ENCODE assay signal across 15 cellular contexts in the genomic region with DNA sequence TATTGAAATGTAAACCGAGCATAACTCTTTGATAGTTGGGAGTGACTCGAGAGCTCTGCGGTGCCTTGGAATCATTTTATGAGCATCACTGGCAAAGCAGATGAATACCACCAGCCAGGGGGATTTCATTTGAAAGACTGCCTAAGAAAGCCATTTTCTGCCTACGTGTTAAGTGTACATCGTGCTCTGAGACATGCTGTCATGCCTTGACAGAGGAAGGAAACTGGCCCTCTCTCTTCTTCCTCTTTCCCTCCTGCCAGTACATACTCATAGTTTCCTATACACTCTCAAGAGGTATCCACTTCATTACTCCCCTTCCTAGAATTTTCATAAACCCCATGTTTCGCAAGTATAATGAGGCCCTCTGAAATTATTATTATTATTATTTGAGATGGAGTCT. TPM values are rescaled to one million over a fixed set of nuclear protein-coding genes. Genes with fewer than 3 reads are reported as not detected.
DNase-seq lines count a peak whose midpoint lies in the region; ATAC-seq and TF ChIP-seq lines count a peak whose summit lies in the region.
"Had no signal": no experiment of that assay in that cellular context is flagged by ENCODE, and none has a peak within 500 bp of the region (broad histone marks: within the 10 kb centered on the region; RNA-seq: fewer than 3 reads in every experiment).

No MANE protein-coding gene starts in this region.

- H3K27ac ChIP-seq in right atrium auricular region (no peak overlapping the region), upper lobe of left lung (peak overlapping the region in 3 of 4 donors; percentile 25 to 76 (median 53))
- H3K27ac ChIP-seq: parathyroid adenoma had no signal

- H3K27me3 ChIP-seq in right atrium auricular region, result no peaks in the 10 kb centered on the region
- no peaks in the 10 kb centered on the region for H3K27me3 ChIP-seq in upper lobe of left lung

- DNase-seq in left ventricle myocardium superior (no peak), right atrium auricular region (ENCODE audit: low spot score) (no peak), Kasumi-1 (lab: John Stamatoyannopoulos, UW) (peak; percentile 69 to 74), upper lobe of left lung (peak in 1 of 2 donors; percentile 42), NCI-H82 treated with DMSO at 0.1 percent for 48 hours (lab: John Stamatoyannopoulos, UW; ENCODE audit: unreplicated experiment) (no peak), left colon (no peak)
- DNase-seq: activated CD8-positive, alpha-beta memory T cell treated with anti-CD3 and anti-CD28 coated beads for 24 hours; activated naive CD8-positive, alpha-beta T cell treated with anti-CD3 and anti-CD28 coated beads, Interleukin-2, amount 10 ng/mL, durations not matched to agents 7 days and 5 days; foreskin melanocyte; NCI-H1436 treated with DMSO at 0.1 percent for 48 hours; NCI-H526 had no signal

- WGBS in upper lobe of left lung, 2 donors, result 72 to 77% methylated on average over 6 of the region's 6 CpGs

- H3K36me3 ChIP-seq in right atrium auricular region (no peaks in the 10 kb centered on the region), upper lobe of left lung (no peaks in the 10 kb centered on the region)

- peak overlapping the region; percentile 27 for H3K4me3 Mint-ChIP-seq in activated T-helper 17 cell treated with anti-CD3 and anti-CD28 coated beads, Interleukin-2, amount 50 U/mL, for 72 hours
- H3K4me3 Mint-ChIP-seq: activated naive CD8-positive, alpha-beta T cell treated with anti-CD3 and anti-CD28 coated beads, Interleukin-2, amount 10 ng/mL, durations not matched to agents 7 days and 5 days; mesothelial cell of epicardium had no signal

- TF ChIP-seq POLR2A in upper lobe of left lung (IDR thresholded peaks at IDR 0.05), result peak in 1 of 4 donors; percentile 14

- peaks cover 8% of the 10 kb centered on the region for H3K9me3 Mint-ChIP-seq in activated T-helper 17 cell treated with anti-CD3 and anti-CD28 coated beads, Interleukin-2, amount 50 U/mL, for 72 hours
- H3K9me3 Mint-ChIP-seq: activated naive CD8-positive, alpha-beta T cell treated with anti-CD3 and anti-CD28 coated beads, Interleukin-2, amount 10 ng/mL, durations not matched to agents 7 days and 5 days; mesothelial cell of epicardium had no signal

- H3K4me1 ChIP-seq in right atrium auricular region (no peaks in the 10 kb centered on the region), upper lobe of left lung (peaks cover 0 to 13% (median 5%) of the 10 kb centered on the region in 4 donors)
- H3K4me1 ChIP-seq: parathyroid adenoma had no signal

- H3K4me3 ChIP-seq in right atrium auricular region (no peak overlapping the region), upper lobe of left lung (no peak overlapping the region)

- H3K9me3 ChIP-seq in right atrium auricular region, result no peaks in the 10 kb centered on the region
- H3K9me3 ChIP-seq in upper lobe of left lung, result no peaks in the 10 kb centered on the region

- intact Hi-C loops in left ventricle myocardium superior (cut with micrococcal nuclease), result no loop called here
- intact Hi-C loops in left colon (cut with DNase I, micrococcal nuclease), result no loop called here

- H3K27me3 Mint-ChIP-seq in activated T-helper 17 cell treated with anti-CD3 and anti-CD28 coated beads, Interleukin-2, amount 50 U/mL, for 72 hours, result no peaks in the 10 kb centered on the region
- H3K27me3 Mint-ChIP-seq: activated naive CD8-positive, alpha-beta T cell treated with anti-CD3 and anti-CD28 coated beads, Interleukin-2, amount 10 ng/mL, durations not matched to agents 7 days and 5 days had no signal

- peaks cover 21% of the 10 kb centered on the region for H3K4me1 Mint-ChIP-seq in activated T-helper 17 cell treated with anti-CD3 and anti-CD28 coated beads, Interleukin-2, amount 50 U/mL, for 72 hours

- peak; percentile 26 for ATAC-seq in left ventricle myocardium superior
- no peak for ATAC-seq in activated T-helper 17 cell treated with anti-CD3 and anti-CD28 coated beads, Interleukin-2, amount 50 U/mL, for 72 hours (replicated peaks)
- peak; percentile 65 to 71 for ATAC-seq in upper lobe of left lung (ENCODE audit: low FRiP score in 2 of 2)
- ATAC-seq in GM21526 (IDR thresholded peaks at IDR 0.05; ENCODE audit: low FRiP score, unreplicated experiment), result no peak
- no peak for ATAC-seq in left colon

- TF ChIP-seq CTCF in right atrium auricular region (IDR thresholded peaks at IDR 0.05) (no peak), upper lobe of left lung (IDR thresholded peaks at IDR 0.05) (no peak)

- H3K36me3 Mint-ChIP-seq in activated T-helper 17 cell treated with anti-CD3 and anti-CD28 coated beads, Interleukin-2, amount 50 U/mL, for 72 hours (ENCODE audit: low read depth), result peaks cover 76% of the 10 kb centered on the region
- H3K36me3 Mint-ChIP-seq: mesothelial cell of epicardium had no signal

- H3K27ac Mint-ChIP-seq in activated T-helper 17 cell treated with anti-CD3 and anti-CD28 coated beads, Interleukin-2, amount 50 U/mL, for 72 hours, result peak overlapping the region; percentile 59
- H3K27ac Mint-ChIP-seq: activated naive CD8-positive, alpha-beta T cell treated with anti-CD3 and anti-CD28 coated beads, Interleukin-2, amount 10 ng/mL, durations not matched to agents 7 days and 5 days; mesothelial cell of epicardium had no signal

- TF ChIP-seq EP300 in upper lobe of left lung (IDR thresholded peaks at IDR 0.05), result peak in 1 of 4 donors; percentile 41

RNA-seq across cellular contexts. Expression of gene BCL2A1, which starts 8.8 kb away (rescaled TPM):
- total RNA-seq in left ventricle myocardium superior (0.55 TPM), right atrium auricular region (1 to 10 TPM; 1.5 to 3.1 TPM), upper lobe of left lung (10 to 100 TPM; 11.5 to 81.9 (median 43.7) TPM), left colon (1 to 10 TPM; 1.4 to 1.8 TPM)
- 10 to 100 TPM; 32.7 to 77.0 TPM for total RNA-seq in activated T-helper 17 cell treated with anti-CD3 and anti-CD28 coated beads, Interleukin-2, amount 50 U/mL, for 72 hours

Comparison
In these comparisons a context has a peak if more than half of its experiments do, and no peak if none do; other contexts are left out.
1. ATAC-seq: peak in left ventricle myocardium superior (single experiment) and upper lobe of left lung (2 of 2); none in activated T-helper 17 cell treated with anti-CD3 and anti-CD28 coated beads, Interleukin-2, amount 50 U/mL, for 72 hours (single experiment), GM21526 (single experiment) and left colon (single experiment).
2. DNase-seq: peak in Kasumi-1 (2 of 2); none in left ventricle myocardium superior (single experiment), right atrium auricular region (single experiment), NCI-H82 treated with DMSO at 0.1 percent for 48 hours (single experiment) and left colon (0 of 2).
3. H3K27ac ChIP-seq: peak in upper lobe of left lung (3 of 4); none in right atrium auricular region (0 of 2).